ENCODE assay signal across 14 cellular contexts in the genomic region with DNA sequence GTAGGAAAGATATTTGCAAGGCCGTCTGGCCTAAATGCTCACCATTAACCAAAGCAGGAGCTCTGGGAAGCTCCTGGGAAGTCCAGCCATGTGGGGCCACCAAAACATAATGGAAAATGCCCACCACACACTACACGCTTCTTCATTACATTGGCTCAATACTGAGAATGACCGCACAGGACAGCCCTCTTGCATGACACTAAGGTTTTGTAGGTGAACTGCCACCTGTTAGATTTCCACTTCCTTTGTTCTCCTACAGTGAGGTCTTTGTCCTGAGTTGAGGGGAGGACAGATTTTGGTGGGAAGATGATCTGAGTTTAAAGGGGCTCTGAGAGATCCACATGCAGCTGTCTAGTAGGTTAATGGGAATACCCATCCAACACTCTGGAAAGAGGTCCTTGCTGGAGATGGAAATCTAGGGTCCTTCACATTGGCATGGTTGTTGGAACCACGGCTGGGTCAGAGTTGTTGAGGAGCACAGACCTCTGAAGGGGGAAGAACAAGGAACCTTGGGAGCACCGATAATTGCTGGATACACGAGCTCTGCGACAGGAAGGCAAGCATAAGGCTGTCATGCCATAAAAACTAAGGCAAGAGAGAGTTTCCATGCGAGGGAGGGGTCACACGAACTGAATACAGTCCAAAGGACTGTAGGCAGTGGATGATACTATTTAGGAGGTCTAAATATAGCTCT.
DNase-seq lines count a peak whose midpoint lies in the region; ATAC-seq and TF ChIP-seq lines count a peak whose summit lies in the region.
"Had no signal": no experiment of that assay in that cellular context is flagged by ENCODE, and none has a peak within 500 bp of the region (broad histone marks: within the 10 kb centered on the region; RNA-seq: fewer than 3 reads in every experiment).

No MANE protein-coding gene starts in this region.

- ATAC-seq in gastroesophageal sphincter (no peak), GM19035 (IDR thresholded peaks at IDR 0.05; ENCODE audit: unreplicated experiment) (no peak)

- H3K36me3 ChIP-seq in WERI-Rb-1: no peaks in the 10 kb centered on the region
- H3K36me3 ChIP-seq in gastroesophageal sphincter: no peaks in the 10 kb centered on the region
- H3K36me3 ChIP-seq in mucosa of stomach (ENCODE audit: control insufficient read depth, insufficient read depth, low read length): no peaks in the 10 kb centered on the region
- no peaks in the 10 kb centered on the region for H3K36me3 ChIP-seq in stomach smooth muscle (ENCODE audit: control insufficient read depth in 2 of 2, insufficient read depth in 2 of 2, low read length in 2 of 2)
- H3K36me3 ChIP-seq: BLaER1 had no signal

- no peak for TF ChIP-seq EP300 in gastroesophageal sphincter (IDR thresholded peaks at IDR 0.05)

- no peak for TF ChIP-seq POLR2A in gastroesophageal sphincter (IDR thresholded peaks at IDR 0.05)

- peaks cover 15 to 65% (median 40%) of the 10 kb centered on the region in 3 donors for H3K4me1 ChIP-seq in gastroesophageal sphincter
- peaks cover 62% of the 10 kb centered on the region for H3K4me1 ChIP-seq in mucosa of stomach (ENCODE audit: control insufficient read depth, insufficient read depth, low read length)
- H3K4me1 ChIP-seq in stomach smooth muscle (ENCODE audit: control insufficient read depth, insufficient read depth, low read length): peaks cover 53% of the 10 kb centered on the region

- H3K27me3 ChIP-seq in WERI-Rb-1 (ENCODE audit: insufficient read depth, low read depth, severe bottlenecking): no peaks in the 10 kb centered on the region
- no peaks in the 10 kb centered on the region for H3K27me3 ChIP-seq in gastroesophageal sphincter
- H3K27me3 ChIP-seq in mucosa of stomach (ENCODE audit: control insufficient read depth, insufficient read depth, low read length): no peaks in the 10 kb centered on the region
- no peaks in the 10 kb centered on the region for H3K27me3 ChIP-seq in stomach smooth muscle (ENCODE audit: control insufficient read depth in 1 of 2, insufficient read depth in 2 of 2, low read length in 2 of 2)
- H3K27me3 ChIP-seq: BLaER1 had no signal

- DNase-seq in WERI-Rb-1 (peak; percentile 6), D341Med (ENCODE audit: low spot score) (no peak)
- DNase-seq in stimulated activated naive CD4-positive, alpha-beta T cell (lab: John Stamatoyannopoulos, UW): no peak
- no peak for DNase-seq in stimulated activated CD4-positive, alpha-beta T cell treated with anti-CD3 and anti-CD28 coated beads, Interleukin-12 subunit alpha, Interleukin-12 subunit beta, amount 100 ng/mL, for 4 hours
- DNase-seq: activated CD4-positive, alpha-beta T cell treated with anti-CD3 and anti-CD28 coated beads, Interleukin-2, amount 50 U/mL, for 4 hours; DMS79; GOT3; NCI-H1048 had no signal

- H3K9ac ChIP-seq in mucosa of stomach (ENCODE audit: low read length) (peak overlapping the region; percentile 1), stomach smooth muscle (ENCODE audit: low read length in 2 of 2) (peak overlapping the region; percentile 21 to 58)
- H3K9ac ChIP-seq: BLaER1 had no signal

- WGBS in gastroesophageal sphincter (ENCODE audit: low coverage in 1 of 2), 2 donors: 34 to 59% methylated on average over 6 to 9 of the region's 9 CpGs

- H3K4me3 ChIP-seq in WERI-Rb-1 (ENCODE audit: low read depth, low read length): no peak overlapping the region
- H3K4me3 ChIP-seq in gastroesophageal sphincter: no peak overlapping the region
- no peak overlapping the region for H3K4me3 ChIP-seq in mucosa of stomach (ENCODE audit: low read length)
- H3K4me3 ChIP-seq in stomach smooth muscle (ENCODE audit: low read length in 2 of 2): peak overlapping the region in 1 of 2 donors; percentile 41
- H3K4me3 ChIP-seq: BLaER1, SK-N-MC had no signal

- H3K9me3 ChIP-seq in WERI-Rb-1 (ENCODE audit: severe bottlenecking) (no peaks in the 10 kb centered on the region), gastroesophageal sphincter (no peaks in the 10 kb centered on the region), mucosa of stomach (ENCODE audit: control insufficient read depth, low read length) (no peaks in the 10 kb centered on the region), stomach smooth muscle (ENCODE audit: control insufficient read depth in 2 of 2, low read length in 2 of 2) (no peaks in the 10 kb centered on the region)
- H3K9me3 ChIP-seq: BLaER1 had no signal

- H3K27ac ChIP-seq in WERI-Rb-1: no peak overlapping the region
- peak overlapping the region; percentile 95 to 100 (median 98) for H3K27ac ChIP-seq in gastroesophageal sphincter
- H3K27ac ChIP-seq in stomach smooth muscle (ENCODE audit: low read length): peak overlapping the region; percentile 100
- H3K27ac ChIP-seq: BLaER1, SK-N-MC had no signal

- TF ChIP-seq CTCF in WERI-Rb-1 (IDR thresholded peaks at IDR 0.05; ENCODE audit: low read depth, low read length): no peak
- no peak for TF ChIP-seq CTCF in gastroesophageal sphincter (IDR thresholded peaks at IDR 0.05)
